1 cellular context compared by ENCODE assay signal in the genomic region with DNA sequence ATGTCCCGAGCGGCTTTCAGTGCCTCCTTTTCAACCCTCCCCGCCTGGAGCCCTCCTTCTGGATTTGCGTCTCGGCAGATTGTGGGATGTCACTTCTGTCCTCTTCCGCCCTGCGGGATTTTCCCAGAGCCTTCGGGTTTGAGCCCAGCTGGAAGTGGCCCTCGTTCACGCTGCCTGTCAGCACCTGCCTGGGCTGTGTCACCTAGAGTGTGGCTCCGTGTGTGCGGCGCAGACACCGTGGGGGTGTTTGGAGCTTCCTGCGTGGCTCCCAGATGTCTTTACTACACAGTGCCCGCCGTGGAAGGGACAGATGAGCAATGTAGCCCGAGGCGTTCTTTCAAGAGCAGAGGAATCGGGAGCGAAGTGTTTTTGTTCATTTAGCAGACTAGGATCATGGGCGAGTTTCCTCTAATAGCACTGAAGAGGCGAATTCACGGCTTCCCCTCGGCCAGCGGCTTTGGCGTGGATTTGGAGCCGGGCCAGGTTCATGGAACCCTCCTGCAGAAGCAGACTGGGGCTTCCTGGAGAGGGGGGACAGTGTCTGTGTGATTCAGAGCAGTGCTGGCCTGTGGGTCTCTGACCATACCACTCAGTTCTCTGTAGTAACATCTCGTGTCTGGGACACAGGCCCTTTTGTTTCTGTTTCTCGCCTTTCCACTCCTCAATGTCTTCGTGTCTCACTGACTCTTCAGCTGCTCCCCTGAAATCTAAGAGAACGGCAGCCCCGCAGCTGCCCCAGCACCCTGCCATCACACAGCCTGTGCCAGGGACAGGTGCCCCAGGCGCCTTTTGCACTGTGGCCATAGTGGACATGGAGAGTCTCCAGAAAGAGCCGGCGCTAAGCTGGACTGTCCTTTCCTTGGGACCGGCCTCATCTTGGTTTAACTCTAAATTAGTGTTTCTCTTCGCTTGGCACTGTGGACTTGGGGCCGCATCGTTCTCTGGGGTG.
TF ChIP-seq lines count a peak whose summit lies in the region.

No MANE protein-coding gene starts in this region.

TF ChIP-seq in IMR-90, 13 proteins besides CTCF, POLR2A, EP300 and RAD21:
- TF ChIP-seq FOS (IDR thresholded peaks at IDR 0.05; ENCODE audit: low read depth, low read length) (no peak), BHLHE40 (IDR thresholded peaks at IDR 0.05; ENCODE audit: low read depth, low read length) (peak; percentile 40; the same call in 1 of the 2 replicates), MAZ (IDR thresholded peaks at IDR 0.05; ENCODE audit: borderline replicate concordance, low read depth, low read length) (0 out of 2 replicates have a peak, but pooled peaks have one; percentile 24)
